ENCODE assay signal across 8 cellular contexts in genomic region chr11:63613517-63614135, GRCh38. TPM values are rescaled to one million over a fixed set of nuclear protein-coding genes. Genes with fewer than 3 reads are reported as not detected.
A peak's percentile ranks its signal among the peaks of the same experiment; 100 is the strongest.
DNase-seq lines count a peak whose midpoint lies in the region; ATAC-seq, FAIRE-seq and TF ChIP-seq lines count a peak whose summit lies in the region.

No MANE protein-coding gene starts in this region.

- H3K79me2 ChIP-seq in keratinocyte (ENCODE audit: control insufficient read depth, insufficient read depth, low read length), result no peaks in the 10 kb centered on the region

- TF ChIP-seq CTCF in keratinocyte (optimal IDR thresholded peaks at IDR 0.05 in 1 of 3, IDR thresholded peaks at IDR 0.05 in 1 of 3, conservative IDR thresholded peaks at IDR 0.05 in 1 of 3; ENCODE audit: extremely low read depth in 1 of 3, insufficient read depth in 2 of 3, low read length in 3 of 3), result no peak

- H3K9me1 ChIP-seq in keratinocyte (ENCODE audit: control insufficient read depth, extremely low read depth, insufficient read depth, low read length), result no peaks in the 10 kb centered on the region

- H4K20me1 ChIP-seq in keratinocyte (ENCODE audit: control insufficient read depth, extremely low read depth, insufficient read depth, low read length), result no peaks in the 10 kb centered on the region

- peak overlapping the region; percentile 83 for H3K4me2 ChIP-seq in keratinocyte (ENCODE audit: control insufficient read depth, extremely low read depth, insufficient read depth, low read depth, low read length)

- H3K27ac Mint-ChIP-seq in T-helper 2 cell treated with Interferon-gamma antibody and Interleukin-4, amounts not matched to agents 5 μg/mL and 100 μg/mL, for 36 hours, result no peak overlapping the region

- FAIRE-seq in keratinocyte (lab: Jason Lieb, UNC), result no peak

- H3K36me3 ChIP-seq in H7 (replicated peaks; ENCODE audit: control insufficient read depth, insufficient read depth, low read length), result no peaks in the 10 kb centered on the region; the same call in 1 of the 2 replicates
- H3K36me3 ChIP-seq in keratinocyte (ENCODE audit: control insufficient read depth in 2 of 2, extremely low read depth in 1 of 2, insufficient read depth in 2 of 2, low read length in 2 of 2), result no peaks in the 10 kb centered on the region

- H3K4me1 Mint-ChIP-seq in T-helper 2 cell treated with Interferon-gamma antibody and Interleukin-4, amounts not matched to agents 5 μg/mL and 100 μg/mL, for 36 hours (ENCODE audit: low read depth), result peaks cover 10% of the 10 kb centered on the region

- H3K4me3 ChIP-seq in H7 (ENCODE audit: insufficient read depth, low read depth, low read length) (peak overlapping the region; percentile 78), keratinocyte (ENCODE audit: control insufficient read depth in 2 of 3, extremely low read depth in 1 of 3, insufficient read depth in 2 of 3, low read depth in 1 of 3, low read length in 3 of 3) (peak overlapping the region; percentile 30 to 68 (median 58)), skin epidermis (peak overlapping the region; percentile 36 to 56 (median 48))

- ATAC-seq in HG03025 (IDR thresholded peaks at IDR 0.05; ENCODE audit: low FRiP score, unreplicated experiment) (no peak), GM19455 (IDR thresholded peaks at IDR 0.05; ENCODE audit: unreplicated experiment) (no peak)

- dilution Hi-C loops in keratinocyte (cut with MboI; ENCODE audit: extremely low pct_ligation_motif_present, low sequenced_read_pairs), result no loop called here

- DNase-seq in Ammon's horn (ENCODE audit: low spot score), result peak; percentile 89
- peak; percentile 78 for DNase-seq in H7
- DNase-seq in T-helper 2 cell treated with Interferon-gamma antibody and Interleukin-4, amounts not matched to agents 5 μg/mL and 100 μg/mL, for 36 hours (ENCODE audit: low spot score), result no peak
- DNase-seq in caudate nucleus (lab: John Stamatoyannopoulos, UW), result peak in 55 of 61 donors; percentile 32 to 81 (median 65)
- DNase-seq in keratinocyte (ENCODE audit: low read depth, low spot score), result no peak

- no peaks in the 10 kb centered on the region for H3K9me3 Mint-ChIP-seq in T-helper 2 cell treated with Interferon-gamma antibody and Interleukin-4, amounts not matched to agents 5 μg/mL and 100 μg/mL, for 36 hours

- no peaks in the 10 kb centered on the region for H3K36me3 Mint-ChIP-seq in T-helper 2 cell treated with Interferon-gamma antibody and Interleukin-4, amounts not matched to agents 5 μg/mL and 100 μg/mL, for 36 hours (ENCODE audit: low read depth)

- H2AFZ ChIP-seq in keratinocyte (ENCODE audit: control insufficient read depth, low read length), result peak overlapping the region; percentile 60

- H3K27ac ChIP-seq in caudate nucleus (ENCODE audit: low read depth, low read length) (peak overlapping the region; percentile 93), keratinocyte (ENCODE audit: control insufficient read depth, insufficient read depth, low read length) (no peak overlapping the region), skin epidermis (peak overlapping the region in 18 of 21 experiments; percentile 2 to 81 (median 48))

- peak overlapping the region; percentile 75 for H3K4me3 Mint-ChIP-seq in T-helper 2 cell treated with Interferon-gamma antibody and Interleukin-4, amounts not matched to agents 5 μg/mL and 100 μg/mL, for 36 hours

- H3K9me3 ChIP-seq in keratinocyte (ENCODE audit: control insufficient read depth, low read depth, low read length), result no peaks in the 10 kb centered on the region

- H3K4me1 ChIP-seq in keratinocyte (ENCODE audit: control insufficient read depth, extremely low read depth, insufficient read depth, low read length), result no peaks in the 10 kb centered on the region

- peaks cover 21% of the 10 kb centered on the region for H3K27me3 Mint-ChIP-seq in T-helper 2 cell treated with Interferon-gamma antibody and Interleukin-4, amounts not matched to agents 5 μg/mL and 100 μg/mL, for 36 hours (ENCODE audit: low read depth)

- H3K27me3 ChIP-seq in H7 (ENCODE audit: control insufficient read depth, insufficient read depth, low read length) (no peaks in the 10 kb centered on the region; the same call in 1 of the 2 replicates), keratinocyte (ENCODE audit: control insufficient read depth, extremely low read depth, insufficient read depth, low read length) (peaks cover 9% of the 10 kb centered on the region)

- H3K9ac ChIP-seq in keratinocyte (ENCODE audit: control insufficient read depth, extremely low read depth, insufficient read depth, low read length), result no peak overlapping the region

RNA-seq across cellular contexts. Expression of gene PLAAT3, which starts 0.6 kb away (rescaled TPM):
- 81.5 and 117 TPM in 2 replicates for total RNA-seq in H7 (2014; rRNA removed; shearing (Covaris generic))
- polyA plus RNA-seq in keratinocyte, result 0.17 to 0.29 TPM (median 0.20 TPM) in 3 replicates
- polyA plus RNA-seq in keratinocyte (2011; ENCODE audit: low read depth), result 0.14 TPM
- 0.19 and 0.60 TPM in 2 replicates for polyA plus RNA-seq in keratinocyte (2011; cell fraction: cytosol; rRNA removed)
- 0.31 and 0.32 TPM in 2 replicates for polyA plus RNA-seq in keratinocyte (2011; cell fraction: nucleus; rRNA removed)
- polyA plus RNA-seq in keratinocyte (2012; ENCODE audit: low replicate concordance), result 0.08 and 0.39 TPM in 2 replicates
- polyA minus RNA-seq in keratinocyte, result 0.30 TPM in 1 of 3 replicates, not detected in the others
- polyA minus RNA-seq in keratinocyte (2011; cell fraction: cytosol; rRNA and poly(A)+ RNA removed), result not detected
- not detected in 2 replicates for polyA minus RNA-seq in keratinocyte (2011; cell fraction: nucleus; rRNA and poly(A)+ RNA removed)

RNA-seq across cellular contexts. Expression of gene PLAAT2, which starts 50.4 kb away (rescaled TPM):
- not detected in 2 replicates for total RNA-seq in H7 (2014; rRNA removed; shearing (Covaris generic))
- polyA plus RNA-seq in keratinocyte, result 0.29 to 1.4 TPM (median 0.46 TPM) in 3 replicates
- 1.9 TPM for polyA plus RNA-seq in keratinocyte (2011; ENCODE audit: low read depth)
- 0.49 and 1.0 TPM in 2 replicates for polyA plus RNA-seq in keratinocyte (2011; cell fraction: cytosol; rRNA removed)
- polyA plus RNA-seq in keratinocyte (2011; cell fraction: nucleus; rRNA removed), result 0.53 and 0.69 TPM in 2 replicates
- polyA plus RNA-seq in keratinocyte (2012; ENCODE audit: low replicate concordance), result 0.16 and 1.2 TPM in 2 replicates
- 1.1 TPM in 1 of 3 replicates, not detected in the others for polyA minus RNA-seq in keratinocyte
- not detected for polyA minus RNA-seq in keratinocyte (2011; cell fraction: cytosol; rRNA and poly(A)+ RNA removed)
- polyA minus RNA-seq in keratinocyte (2011; cell fraction: nucleus; rRNA and poly(A)+ RNA removed), result not detected in 2 replicates

RNA-seq across cellular contexts. Expression of gene ATL3, which starts 57.5 kb away (rescaled TPM):
- 19.3 and 29.6 TPM in 2 replicates for total RNA-seq in H7 (2014; rRNA removed; shearing (Covaris generic))
- 24.8 to 47.4 TPM (median 36.5 TPM) in 3 replicates for polyA plus RNA-seq in keratinocyte
- 20.9 TPM for polyA plus RNA-seq in keratinocyte (2011; ENCODE audit: low read depth)
- 18.5 and 38.3 TPM in 2 replicates for polyA plus RNA-seq in keratinocyte (2011; cell fraction: cytosol; rRNA removed)
- polyA plus RNA-seq in keratinocyte (2011; cell fraction: nucleus; rRNA removed), result 40.1 and 46.8 TPM in 2 replicates
- 17.3 and 30.9 TPM in 2 replicates for polyA plus RNA-seq in keratinocyte (2012; ENCODE audit: low replicate concordance)
- 32.8 to 79.4 TPM (median 61.4 TPM) in 3 replicates for polyA minus RNA-seq in keratinocyte
- polyA minus RNA-seq in keratinocyte (2011; cell fraction: cytosol; rRNA and poly(A)+ RNA removed), result 50.6 TPM
- 47.5 and 92.7 TPM in 2 replicates for polyA minus RNA-seq in keratinocyte (2011; cell fraction: nucleus; rRNA and poly(A)+ RNA removed)

Comparison
In these comparisons a context has a peak if more than half of its experiments do, and no peak if none do; other contexts are left out.
1. DNase-seq: peak in Ammon's horn (single experiment), H7 (single experiment) and caudate nucleus (55 of 61); none in T-helper 2 cell treated with Interferon-gamma antibody and Interleukin-4, amounts not matched to agents 5 μg/mL and 100 μg/mL, for 36 hours (single experiment) and keratinocyte (single experiment).
2. Peak in every context shown above with its lines, with median percentiles within 50 percentile points of each other: H3K4me3 ChIP-seq.